Comparison of ENCODE assay signal across 8 cellular contexts in the genomic region with DNA sequence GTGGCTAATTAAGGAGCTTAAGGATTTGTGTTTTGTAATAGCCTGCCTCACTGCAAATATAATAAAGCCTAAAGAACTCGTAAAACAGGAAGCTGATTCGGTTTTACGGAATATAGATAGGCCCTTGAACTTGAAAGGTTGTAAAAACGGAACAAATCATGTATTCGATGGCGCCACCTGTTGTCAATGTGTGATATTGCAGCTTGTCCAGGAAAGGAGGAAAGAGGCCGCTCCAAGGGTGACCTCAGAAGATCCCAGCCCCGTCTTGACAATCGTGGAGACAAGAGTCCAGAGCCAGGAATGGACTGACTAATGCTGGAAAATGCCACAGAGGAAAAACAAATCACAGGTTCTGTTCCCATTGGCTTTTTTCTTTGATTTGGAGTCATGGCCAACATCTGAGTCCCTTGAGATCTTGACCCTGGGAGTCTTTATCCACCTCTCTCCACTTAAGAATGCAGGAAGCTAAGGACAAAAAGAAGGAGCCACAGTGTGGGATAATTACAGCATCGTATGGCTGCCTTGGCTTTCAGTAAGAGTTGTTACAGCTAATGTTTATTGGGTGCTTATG. TPM values are rescaled to one million over a fixed set of nuclear protein-coding genes. Genes with fewer than 3 reads are reported as not detected.
DNase-seq lines count a peak whose midpoint lies in the region; ATAC-seq, FAIRE-seq and TF ChIP-seq lines count a peak whose summit lies in the region.

No MANE protein-coding gene starts in this region.

- ATAC-seq in naive thymus-derived CD4-positive, alpha-beta T cell: no peak
- no peak for ATAC-seq in HG03354 (IDR thresholded peaks at IDR 0.05; ENCODE audit: poor library complexity, severe bottlenecking, unreplicated experiment)

- 7% methylated on average over 10 of the region's 10 CpGs for WGBS in esophagus muscularis mucosa

- H3K27ac ChIP-seq in esophagus muscularis mucosa (replicated peaks in 1 of 4): no peak overlapping the region
- no peak overlapping the region for H3K27ac ChIP-seq in naive thymus-derived CD4-positive, alpha-beta T cell (ENCODE audit: low read depth, low read length)

- H3K27ac Mint-ChIP-seq in naive thymus-derived CD4-positive, alpha-beta T cell: no peak overlapping the region
- H3K27ac Mint-ChIP-seq in type B pancreatic cell: no peak overlapping the region

- no peak overlapping the region for H3K4me3 ChIP-seq in esophagus muscularis mucosa
- no peak overlapping the region for H3K4me3 ChIP-seq in naive thymus-derived CD4-positive, alpha-beta T cell (ENCODE audit: low read length)

- no peak for TF ChIP-seq POLR2A in esophagus muscularis mucosa (IDR thresholded peaks at IDR 0.05; ENCODE audit: low read depth)

- TF ChIP-seq EP300 in esophagus muscularis mucosa (IDR thresholded peaks at IDR 0.05): no peak

- POLR2A ChIA-PET in naive thymus-derived CD4-positive, alpha-beta T cell (lab: Charles Lee): no interaction called here

- CTCF ChIA-PET in naive thymus-derived CD4-positive, alpha-beta T cell (lab: Charles Lee): interaction anchor here (1.0 to 1.5 kb wide), 4 partner anchors 115 to 475 kb away, joined by 3 to 7 read pairs (median 4); no protein-coding TSS in a partner anchor

- peaks cover 0 to 73% (median 0%) of the 10 kb centered on the region in 4 donors for H3K27me3 ChIP-seq in esophagus muscularis mucosa
- no peaks in the 10 kb centered on the region for H3K27me3 ChIP-seq in naive thymus-derived CD4-positive, alpha-beta T cell (ENCODE audit: control insufficient read depth in 2 of 2, insufficient read depth in 2 of 2, low read length in 2 of 2)

- no peaks in the 10 kb centered on the region for H3K36me3 Mint-ChIP-seq in naive thymus-derived CD4-positive, alpha-beta T cell
- no peaks in the 10 kb centered on the region for H3K36me3 Mint-ChIP-seq in type B pancreatic cell

- H3K9me3 Mint-ChIP-seq in naive thymus-derived CD4-positive, alpha-beta T cell: peaks cover 0 to 3% (median 0%) of the 10 kb centered on the region in 11 donors
- no peaks in the 10 kb centered on the region for H3K9me3 Mint-ChIP-seq in type B pancreatic cell

- peak; percentile 64 to 72 (median 67) for TF ChIP-seq CTCF in esophagus muscularis mucosa (IDR thresholded peaks at IDR 0.05)
- peak; percentile 86 for TF ChIP-seq CTCF in type B pancreatic cell (conservative IDR thresholded peaks at IDR 0.05)

- intact Hi-C loops in esophagus muscularis mucosa (cut with DNase I): no loop called here
- intact Hi-C loops in naive thymus-derived CD4-positive, alpha-beta T cell (cut with micrococcal nuclease): loop anchor here (1.0 to 2.0 kb wide), 3 partner anchors 177 to 448 kb away; no protein-coding TSS in a partner anchor

- peak; percentile 87 for FAIRE-seq in GM18507 (lab: Jason Lieb, UNC)

- no peaks in the 10 kb centered on the region for H3K9me3 ChIP-seq in esophagus muscularis mucosa
- H3K9me3 ChIP-seq in naive thymus-derived CD4-positive, alpha-beta T cell (ENCODE audit: control insufficient read depth in 2 of 3, low read length in 3 of 3): no peaks in the 10 kb centered on the region

- no peak overlapping the region for H3K4me3 Mint-ChIP-seq in naive thymus-derived CD4-positive, alpha-beta T cell
- no peak overlapping the region for H3K4me3 Mint-ChIP-seq in type B pancreatic cell

- H3K4me1 ChIP-seq in esophagus muscularis mucosa: peaks cover 0 to 5% (median 4%) of the 10 kb centered on the region in 4 donors
- H3K4me1 ChIP-seq in naive thymus-derived CD4-positive, alpha-beta T cell (ENCODE audit: control insufficient read depth in 2 of 2, insufficient read depth in 2 of 2, low read length in 2 of 2): no peaks in the 10 kb centered on the region

- H3K4me1 Mint-ChIP-seq in naive thymus-derived CD4-positive, alpha-beta T cell: peaks cover 0 to 7% (median 0%) of the 10 kb centered on the region in 7 donors
- H3K4me1 Mint-ChIP-seq in type B pancreatic cell (ENCODE audit: unreplicated experiment): no peaks in the 10 kb centered on the region

- DNase-seq in AG20443 (ENCODE audit: low spot score) (peak; percentile 91), GM18507 (ENCODE audit: extremely low spot score, insufficient read length, low read depth) (peak; percentile 15), NCI-H2227 treated with DMSO at 0.1 percent for 48 hours (lab: John Stamatoyannopoulos, UW) (peak; percentile 65), esophagus muscularis mucosa (ENCODE audit: extremely low spot score) (peak; percentile 94), type B pancreatic cell (ENCODE audit: extremely low spot score, unreplicated experiment) (no peak)
- peak; percentile 16 to 22 for DNase-seq in activated CD4-positive, alpha-beta T cell treated with anti-CD3 and anti-CD28 coated beads, Interleukin-2, amount 50 U/mL, for 4 hours
- peak in 6 of 9 donors; percentile 4 to 49 (median 34) for DNase-seq in naive thymus-derived CD4-positive, alpha-beta T cell

- peaks cover 2 to 44% (median 30%) of the 10 kb centered on the region in 5 donors for H3K27me3 Mint-ChIP-seq in naive thymus-derived CD4-positive, alpha-beta T cell
- H3K27me3 Mint-ChIP-seq in type B pancreatic cell: peaks cover 86% of the 10 kb centered on the region

- no peaks in the 10 kb centered on the region for H3K36me3 ChIP-seq in esophagus muscularis mucosa
- H3K36me3 ChIP-seq in naive thymus-derived CD4-positive, alpha-beta T cell (ENCODE audit: control insufficient read depth in 2 of 3, insufficient read depth in 3 of 3, low read length in 3 of 3): no peaks in the 10 kb centered on the region

RNA-seq across cellular contexts. Expression of a gene that starts 7.0 kb away (rescaled TPM):
- total RNA-seq in esophagus muscularis mucosa: 1 to 10 TPM; 1.1 to 2.7 (median 1.2) TPM
- total RNA-seq in naive thymus-derived CD4-positive, alpha-beta T cell: not detected
- not detected for polyA plus RNA-seq in naive thymus-derived CD4-positive, alpha-beta T cell
- 0.67 and 0.94 TPM in 2 replicates for total RNA-seq in type B pancreatic cell (ENCODE audit: low replicate concordance)
